8 cellular contexts compared by ENCODE assay signal in genomic region chr11:117817213-117818035, GRCh38. TPM values are rescaled to one million over a fixed set of nuclear protein-coding genes. Genes with fewer than 3 reads are reported as not detected.
DNase-seq lines count a peak whose midpoint lies in the region; ATAC-seq and TF ChIP-seq lines count a peak whose summit lies in the region.

No MANE protein-coding gene starts in this region.

- 17% methylated on average over 21 of the region's 21 CpGs for WGBS in ectodermal cell, 2 experiments
- 28% methylated on average over 21 of the region's 21 CpGs for WGBS in lung, 2 donors

- in situ Hi-C loops in G401 (cut with HindIII; ENCODE audit: low sequenced_read_pairs), result no loop called here

- H3K36me3 ChIP-seq in ectodermal cell (ENCODE audit: control insufficient read depth, insufficient read depth, low read length) (no peaks in the 10 kb centered on the region), lung (ENCODE audit: control insufficient read depth in 2 of 2, insufficient read depth in 2 of 2, low read length in 2 of 2) (no peaks in the 10 kb centered on the region)

- no peaks in the 10 kb centered on the region for H3K9me3 ChIP-seq in ectodermal cell (ENCODE audit: control insufficient read depth, low read length)
- no peaks in the 10 kb centered on the region for H3K9me3 ChIP-seq in lung (ENCODE audit: control insufficient read depth in 2 of 2, insufficient read depth in 1 of 2, low read length in 1 of 2)

- peak overlapping the region; percentile 9 for H3K4me3 ChIP-seq in ectodermal cell (ENCODE audit: insufficient read depth, low read depth, low read length)
- H3K4me3 ChIP-seq in lung, result no peak overlapping the region

- TF ChIP-seq CTCF in lung (IDR thresholded peaks at IDR 0.05; ENCODE audit: control extremely low read depth, extremely low read depth), result peak; percentile 95

- peak; percentile 33 for ATAC-seq in HG03135 (IDR thresholded peaks at IDR 0.05; ENCODE audit: unreplicated experiment)
- ATAC-seq in lung (ENCODE audit: insufficient read depth, low FRiP score), result peak; percentile 81
- no peak for ATAC-seq in GM19324 (IDR thresholded peaks at IDR 0.05; ENCODE audit: low FRiP score, unreplicated experiment)

- H3K27me3 ChIP-seq in ectodermal cell (ENCODE audit: control insufficient read depth, insufficient read depth, low read length, poor library complexity, severe bottlenecking) (no peaks in the 10 kb centered on the region), lung (ENCODE audit: control insufficient read depth, insufficient read depth) (no peaks in the 10 kb centered on the region)

- H3K27ac ChIP-seq in ectodermal cell (ENCODE audit: insufficient read depth, low read depth, low read length, poor library complexity, severe bottlenecking) (no peak overlapping the region), lung (ENCODE audit: low read depth in 1 of 2, low read length in 1 of 2) (peak overlapping the region; percentile 11 to 50)

- H3K4me1 ChIP-seq in ectodermal cell (ENCODE audit: control insufficient read depth, insufficient read depth, low read length), result peaks cover 44% of the 10 kb centered on the region
- H3K4me1 ChIP-seq in lung (ENCODE audit: control insufficient read depth in 2 of 2, insufficient read depth in 2 of 2, low read length in 2 of 2), result peaks cover 0 to 10% of the 10 kb centered on the region in 2 donors

- DNase-seq in G401 (ENCODE audit: low spot score), result peak; percentile 75
- DNase-seq in NCI-H748 (lab: John Stamatoyannopoulos, UW; ENCODE audit: unreplicated experiment), result peak; percentile 77
- DNase-seq in activated CD4-positive, alpha-beta T cell treated with anti-CD3 and anti-CD28 coated beads, Interleukin-2, amount 50 U/mL, for 48 hours, result peak; percentile 96 to 97
- DNase-seq in lung (ENCODE audit: low spot score), result peak; percentile 84
- peak; percentile 83 for DNase-seq in stimulated activated CD8-positive, alpha-beta memory T cell treated with anti-CD3 and anti-CD28 coated beads, Interleukin-12 subunit alpha, Interleukin-12 subunit beta, amount 100 ng/mL, for 1 hour (ENCODE audit: low read depth)

RNA-seq across cellular contexts. Expression of gene FXYD2, which starts 7.1 kb away (rescaled TPM):
- total RNA-seq in G401 (2014; rRNA removed; shearing (Covaris generic)), result not detected in 2 replicates
- 2.2 TPM for polyA plus RNA-seq in ectodermal cell (2013, experiment 1 of 4)
- 0.78 TPM for polyA plus RNA-seq in ectodermal cell (2013, experiment 2 of 4)
- 1.2 TPM for polyA plus RNA-seq in ectodermal cell (2013, experiment 3 of 4)
- polyA plus RNA-seq in ectodermal cell (2013, experiment 4 of 4), result 2.1 TPM
- total RNA-seq in lung, result 1 to 10 TPM; 2.9 to 6.9 TPM
- 1 to 10 TPM; 1.6 to 4.5 TPM for polyA plus RNA-seq in lung

RNA-seq across cellular contexts. Expression of gene DSCAML1, which starts 20.4 kb away (rescaled TPM):
- not detected in 2 replicates for total RNA-seq in G401 (2014; rRNA removed; shearing (Covaris generic))
- 0.11 TPM for polyA plus RNA-seq in ectodermal cell (2013, experiment 1 of 4)
- 0.11 TPM for polyA plus RNA-seq in ectodermal cell (2013, experiment 2 of 4)
- 0.37 TPM for polyA plus RNA-seq in ectodermal cell (2013, experiment 3 of 4)
- 0.28 TPM for polyA plus RNA-seq in ectodermal cell (2013, experiment 4 of 4)
- 1 to 10 TPM; 1.4 to 1.5 TPM for total RNA-seq in lung
- polyA plus RNA-seq in lung, result under 1 TPM; 0.18 to 0.79 TPM

RNA-seq across cellular contexts. Expression of gene FXYD6, which starts 59.0 kb away (rescaled TPM):
- total RNA-seq in G401 (2014; rRNA removed; shearing (Covaris generic)), result not detected in 2 replicates
- 216 TPM for polyA plus RNA-seq in ectodermal cell (2013, experiment 1 of 4)
- 212 TPM for polyA plus RNA-seq in ectodermal cell (2013, experiment 2 of 4)
- polyA plus RNA-seq in ectodermal cell (2013, experiment 3 of 4), result 177 TPM
- 204 TPM for polyA plus RNA-seq in ectodermal cell (2013, experiment 4 of 4)
- total RNA-seq in lung, result 10 to 100 TPM; 45.7 to 70.0 TPM
- 10 to 100 TPM; 37.0 to 42.0 TPM for polyA plus RNA-seq in lung

Comparison
In these comparisons a context has a peak if more than half of its experiments do, and no peak if none do; other contexts are left out.
1. RNA of gene FXYD6, which starts 59.0 kb away (total RNA-seq): 45.7 to 70.0 TPM in lung; not detected in G401; every median in the first group is over 10 times any median in the second.
2. Peak in every context shown above with its lines, with median percentiles within 50 percentile points of each other: DNase-seq.